In the genomic region with DNA sequence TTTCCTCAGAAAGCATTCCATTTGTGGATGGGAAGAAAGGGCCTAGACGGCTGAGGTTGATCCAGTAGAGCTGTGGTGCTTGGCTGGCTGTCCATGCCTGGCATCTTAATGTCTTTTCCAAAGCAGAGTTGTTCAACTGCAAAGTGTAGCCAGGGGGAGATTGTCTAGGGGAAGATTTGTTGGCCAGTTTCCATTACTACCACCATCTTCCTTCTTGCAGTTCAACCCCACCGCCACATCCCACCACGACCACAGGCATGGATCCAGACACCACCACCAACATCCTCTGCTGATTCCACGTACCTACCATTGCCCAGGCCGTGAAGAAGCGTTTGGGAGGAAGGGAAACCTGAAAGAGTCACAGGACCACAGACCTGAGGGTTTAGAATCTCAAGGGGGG, we compare ENCODE assay signal across 21 cellular contexts. TPM values are rescaled to one million over a fixed set of nuclear protein-coding genes. Genes with fewer than 3 reads are reported as not detected.
DNase-seq lines count a peak whose midpoint lies in the region; ATAC-seq, FAIRE-seq and TF ChIP-seq lines count a peak whose summit lies in the region.
"Had no signal": no experiment of that assay in that cellular context is flagged by ENCODE, and none has a peak within 500 bp of the region (broad histone marks: within the 10 kb centered on the region; RNA-seq: fewer than 3 reads in every experiment).

No MANE protein-coding gene starts in this region.

- no TSS peak for BruUV-seq in mammary epithelial cell (replicated peaks; lab: Mats Ljungman, UMichigan)

- TF ChIP-seq CTCF in ascending aorta (IDR thresholded peaks at IDR 0.05) (no peak), mammary epithelial cell (conservative IDR thresholded peaks at IDR 0.05 in 1 of 2, IDR thresholded peaks at IDR 0.05 in 1 of 2; ENCODE audit: extremely low read depth in 1 of 2, insufficient read depth in 1 of 2, low read depth in 1 of 2, low read length in 2 of 2) (no peak)

- no peaks in the 10 kb centered on the region for H4K20me1 ChIP-seq in mammary epithelial cell (ENCODE audit: insufficient read depth, low read length)

- 68% methylated on average over 6 of the region's 6 CpGs for WGBS in mammary epithelial cell (ENCODE audit: low coverage, missing lambda C conversion rate)

- no peak overlapping the region for H3K9ac ChIP-seq in rectal smooth muscle tissue (ENCODE audit: low read length)
- no peak overlapping the region for H3K9ac ChIP-seq in mammary epithelial cell (ENCODE audit: insufficient read depth, low read length)

- FAIRE-seq in urothelium cell line (lab: Jason Lieb, UNC), result peak; percentile 89

- intact Hi-C loops in ascending aorta (cut with DNase I), result no loop called here
- intact Hi-C loops in mammary epithelial cell (cut with micrococcal nuclease), result no loop called here

- H3K9me3 ChIP-seq in ascending aorta, result no peaks in the 10 kb centered on the region
- H3K9me3 ChIP-seq in mammary epithelial cell (replicated peaks; ENCODE audit: insufficient read depth, low read length), result no peaks in the 10 kb centered on the region
- H3K9me3 ChIP-seq: SJSA1 had no signal

- CTCF ChIA-PET in mammary epithelial cell (lab: Charles Lee; ENCODE audit: low non-redundant PET), result no interaction called here

- H3K4me2 ChIP-seq in mammary epithelial cell (ENCODE audit: insufficient read depth, low read depth, low read length), result no peak overlapping the region
- H3K4me2 ChIP-seq: PC-9 had no signal

- H3K4me3 ChIP-seq in ascending aorta, result no peak overlapping the region
- H3K4me3 ChIP-seq in rectal smooth muscle tissue (ENCODE audit: low read length), result no peak overlapping the region
- no peak overlapping the region for H3K4me3 ChIP-seq in mammary epithelial cell (replicated peaks in 1 of 3; ENCODE audit: insufficient read depth in 1 of 3, low read depth in 2 of 3, low read length in 3 of 3)
- H3K4me3 ChIP-seq: PC-9, SJSA1 had no signal

- no peak for ATAC-seq in GM21786 (IDR thresholded peaks at IDR 0.05; ENCODE audit: unreplicated experiment)

- H3K4me1 ChIP-seq in ascending aorta (peaks cover 4 to 32% of the 10 kb centered on the region in 2 donors), rectal smooth muscle tissue (ENCODE audit: control insufficient read depth, insufficient read depth, low read length) (peaks cover 21% of the 10 kb centered on the region), mammary epithelial cell (ENCODE audit: insufficient read depth, low read length) (no peaks in the 10 kb centered on the region)

- peak in 1 of 2 donors; percentile 46 for DNase-seq in ascending aorta (ENCODE audit: low spot score in 2 of 2)
- DNase-seq in mesenteric fat pad (ENCODE audit: low spot score), result peak; percentile 53
- no peak for DNase-seq in urothelium cell line (ENCODE audit: low spot score)
- DNase-seq in mammary epithelial cell, result no peak
- no peak for DNase-seq in ecto neural progenitor cell (ENCODE audit: low spot score)
- no peak for DNase-seq in activated naive CD4-positive, alpha-beta T cell treated with Interleukin-2 at 50 U/mL for 16 hours
- DNase-seq: ACHN, AML-193, DMS79, KG1, MV-4-11, NCI-H1417, NCI-H187 treated with DMSO at 0.1 percent for 48 hours, NCI-H345, NCI-H526, PC-9 had no signal

- no peak overlapping the region for H2AFZ ChIP-seq in mammary epithelial cell (ENCODE audit: low read depth, low read length)
- H2AFZ ChIP-seq: PC-9 had no signal

- in situ Hi-C loops in mammary epithelial cell (cut with MboI; ENCODE audit: low sequenced_read_pairs in 2 of 2), result loop anchor here (10.0 to 25.0 kb wide), 2 partner anchors 642 to 719 kb away; no protein-coding TSS in a partner anchor

- H3K79me2 ChIP-seq in mammary epithelial cell (ENCODE audit: insufficient read depth, low read length), result no peaks in the 10 kb centered on the region

- H3K36me3 ChIP-seq in ascending aorta (no peaks in the 10 kb centered on the region), rectal smooth muscle tissue (ENCODE audit: control insufficient read depth, insufficient read depth, low read length) (no peaks in the 10 kb centered on the region), mammary epithelial cell (ENCODE audit: insufficient read depth, low read length) (no peaks in the 10 kb centered on the region)
- H3K36me3 ChIP-seq: SJSA1 had no signal

- dilution Hi-C loops in mammary epithelial cell (cut with HindIII; ENCODE audit: low sequenced_read_pairs), result no loop called here

- no peaks in the 10 kb centered on the region for H3K27me3 ChIP-seq in ascending aorta
- H3K27me3 ChIP-seq in rectal smooth muscle tissue (ENCODE audit: control insufficient read depth, insufficient read depth, low read length), result no peaks in the 10 kb centered on the region
- H3K27me3 ChIP-seq in mammary epithelial cell (ENCODE audit: insufficient read depth, low read length), result no peaks in the 10 kb centered on the region
- H3K27me3 ChIP-seq: SJSA1 had no signal

- peak overlapping the region; percentile 19 to 53 for H3K27ac ChIP-seq in ascending aorta
- peak overlapping the region; percentile 26 for H3K27ac ChIP-seq in rectal smooth muscle tissue (ENCODE audit: low read depth, low read length)
- H3K27ac ChIP-seq in mammary epithelial cell (ENCODE audit: insufficient read depth, low read depth, low read length), result no peak overlapping the region
- H3K27ac ChIP-seq: C4-2B, PC-9, SJSA1 had no signal

RNA-seq across cellular contexts. Expression of a gene that starts 50.7 kb away (rescaled TPM):
- total RNA-seq in ascending aorta (7.2 TPM), mesenteric fat pad (2.8 TPM), mammary epithelial cell (under 1 TPM in 1 of 2 donors, not detected in 1; 0.67 TPM)
- not detected for polyA plus RNA-seq in mammary epithelial cell
- not detected for polyA minus RNA-seq in mammary epithelial cell
- total RNA-seq: H4, PC-9, SJSA1 had no signal
